ENCODE assay signal across 10 cellular contexts in the genomic region with DNA sequence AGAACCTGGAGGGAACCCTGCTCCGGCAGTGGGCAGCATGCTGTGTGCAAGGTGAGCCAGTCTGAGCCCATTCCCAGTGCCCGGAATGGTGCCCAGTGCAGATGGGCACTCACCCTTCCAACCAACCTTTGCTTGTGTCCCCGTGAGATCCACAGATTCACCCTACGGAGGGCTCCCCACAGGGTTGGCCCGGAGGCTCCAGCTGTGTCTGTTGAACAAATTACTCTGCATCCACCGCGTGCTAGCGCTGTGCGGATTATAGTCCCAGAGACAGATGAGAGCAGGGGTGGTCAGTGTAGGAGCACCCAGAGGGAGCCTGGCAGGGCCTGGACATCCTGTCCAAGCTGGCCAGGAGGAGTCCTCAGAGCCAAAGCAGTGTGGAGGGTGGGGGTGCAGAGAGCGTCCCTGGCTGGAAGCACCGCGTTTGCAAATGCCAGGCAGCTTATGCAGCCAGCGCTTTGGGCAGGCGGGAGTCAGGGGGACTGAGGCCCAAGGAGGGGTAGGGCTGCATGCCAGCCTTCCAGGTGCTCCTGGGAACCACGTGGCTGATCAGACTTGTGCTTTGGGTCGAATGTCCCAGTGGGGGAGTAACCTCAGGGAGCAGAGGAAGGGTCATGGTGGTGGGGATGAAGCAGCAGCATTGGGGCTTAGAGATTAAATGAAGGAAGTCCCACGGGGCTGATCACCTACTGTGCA.
DNase-seq lines count a peak whose midpoint lies in the region; ATAC-seq and FAIRE-seq lines count a peak whose summit lies in the region.
"Had no signal": no experiment of that assay in that cellular context is flagged by ENCODE, and none has a peak within 500 bp of the region (broad histone marks: within the 10 kb centered on the region; RNA-seq: fewer than 3 reads in every experiment).

No MANE protein-coding gene starts in this region.

- no peak for ATAC-seq in activated T-cell treated with anti-CD3 and anti-CD28 coated beads, Interleukin-2, amount 50 U/mL, for 4 hours
- ATAC-seq in left colon (no peak), HG02588 (IDR thresholded peaks at IDR 0.05; ENCODE audit: unreplicated experiment) (no peak)
- ATAC-seq in stimulated activated memory B cell treated with anti-CD40 and anti-IgM and Interleukin-4, amounts not matched to agents 10 μg/mL and 1 μg/mL and 100 μg/mL, for 72 hours: no peak

- no peak for FAIRE-seq in GM19239 (lab: Jason Lieb, UNC)
- FAIRE-seq: H54 had no signal

- H3K27me3 Mint-ChIP-seq in activated T-cell treated with anti-CD3 and anti-CD28 coated beads, Interleukin-2, amount 50 U/mL, for 4 hours (ENCODE audit: low read depth): no peaks in the 10 kb centered on the region
- no peaks in the 10 kb centered on the region for H3K27me3 Mint-ChIP-seq in stimulated activated memory B cell treated with anti-CD40 and anti-IgM and Interleukin-4, amounts not matched to agents 10 μg/mL and 1 μg/mL and 100 μg/mL, for 72 hours

- H3K4me1 Mint-ChIP-seq in activated T-cell treated with anti-CD3 and anti-CD28 coated beads, Interleukin-2, amount 50 U/mL, for 4 hours (ENCODE audit: low read depth): peaks cover 28% of the 10 kb centered on the region
- H3K4me1 Mint-ChIP-seq in stimulated activated memory B cell treated with anti-CD40 and anti-IgM and Interleukin-4, amounts not matched to agents 10 μg/mL and 1 μg/mL and 100 μg/mL, for 72 hours: peaks cover 51% of the 10 kb centered on the region

- H3K4me3 Mint-ChIP-seq in activated T-cell treated with anti-CD3 and anti-CD28 coated beads, Interleukin-2, amount 50 U/mL, for 4 hours: no peak overlapping the region
- H3K4me3 Mint-ChIP-seq in stimulated activated memory B cell treated with anti-CD40 and anti-IgM and Interleukin-4, amounts not matched to agents 10 μg/mL and 1 μg/mL and 100 μg/mL, for 72 hours: no peak overlapping the region

- DNase-seq in activated CD4-positive, alpha-beta T cell treated with anti-CD3 and anti-CD28 coated beads for 48 hours: peak; percentile 1
- no peak for DNase-seq in activated CD4-positive, alpha-beta T cell treated with anti-CD3 and anti-CD28 coated beads, Interleukin-2, amount 50 U/mL, for 1 hour
- DNase-seq in activated T-cell treated with anti-CD3 and anti-CD28 coated beads, Interleukin-2, amount 50 U/mL, for 4 hours: peak; percentile 0
- DNase-seq in left colon (peak; percentile 18 to 23), NCI-H526 treated with DMSO at 0.1 percent for 48 hours (lab: John Stamatoyannopoulos, UW) (no peak), GM19239 (ENCODE audit: insufficient read length, low spot score) (no peak)
- DNase-seq: GDM1 had no signal

- H3K9me3 Mint-ChIP-seq in activated T-cell treated with anti-CD3 and anti-CD28 coated beads, Interleukin-2, amount 50 U/mL, for 4 hours: no peaks in the 10 kb centered on the region
- no peaks in the 10 kb centered on the region for H3K9me3 Mint-ChIP-seq in stimulated activated memory B cell treated with anti-CD40 and anti-IgM and Interleukin-4, amounts not matched to agents 10 μg/mL and 1 μg/mL and 100 μg/mL, for 72 hours

- no peaks in the 10 kb centered on the region for H3K36me3 Mint-ChIP-seq in activated T-cell treated with anti-CD3 and anti-CD28 coated beads, Interleukin-2, amount 50 U/mL, for 4 hours (ENCODE audit: insufficient read depth)
- no peaks in the 10 kb centered on the region for H3K36me3 Mint-ChIP-seq in stimulated activated memory B cell treated with anti-CD40 and anti-IgM and Interleukin-4, amounts not matched to agents 10 μg/mL and 1 μg/mL and 100 μg/mL, for 72 hours

- H3K27ac Mint-ChIP-seq in stimulated activated memory B cell treated with anti-CD40 and anti-IgM and Interleukin-4, amounts not matched to agents 10 μg/mL and 1 μg/mL and 100 μg/mL, for 72 hours: peak overlapping the region; percentile 86

- intact Hi-C loops in left colon (cut with DNase I, micrococcal nuclease): loop anchor here in 1 of 2 donors (5.0 kb wide), 1 partner anchor 98 kb away; no protein-coding TSS in a partner anchor

Comparison
In these comparisons a context has a peak if more than half of its experiments do, and no peak if none do; other contexts are left out.
1. DNase-seq: peak in activated CD4-positive, alpha-beta T cell treated with anti-CD3 and anti-CD28 coated beads for 48 hours (single experiment), activated T-cell treated with anti-CD3 and anti-CD28 coated beads, Interleukin-2, amount 50 U/mL, for 4 hours (single experiment) and left colon (2 of 2); none in activated CD4-positive, alpha-beta T cell treated with anti-CD3 and anti-CD28 coated beads, Interleukin-2, amount 50 U/mL, for 1 hour (single experiment), NCI-H526 treated with DMSO at 0.1 percent for 48 hours (single experiment) and GM19239 (single experiment).